In the genomic region with DNA sequence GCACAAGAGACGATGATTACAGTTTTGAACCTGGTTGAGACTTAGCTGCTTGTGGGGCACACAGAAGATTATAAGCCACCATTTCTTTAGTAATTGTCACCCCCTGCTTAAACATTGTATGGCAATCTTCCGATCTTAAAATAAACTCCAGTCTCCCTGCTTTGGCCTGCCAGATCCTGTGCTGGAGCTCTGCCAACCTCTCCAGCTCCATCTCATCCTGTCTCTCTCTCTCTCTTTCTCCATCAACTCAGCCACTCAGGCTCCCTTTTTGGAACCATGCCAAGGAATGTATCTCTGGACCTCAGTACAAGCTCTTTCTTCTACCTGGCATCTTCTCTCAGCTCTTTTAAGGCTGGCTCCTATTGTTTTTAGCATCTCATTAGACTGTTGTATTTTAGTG, we compare ENCODE assay signal across 1 cellular context.
TF ChIP-seq lines count a peak whose summit lies in the region.

No MANE protein-coding gene starts in this region.

TF ChIP-seq in SK-N-SH treated with all-trans-retinoic acid at 6 μM for 48 hours, 23 proteins besides CTCF, POLR2A, EP300 and RAD21 (continued from another document):
- TF ChIP-seq ZFP3 (CRISPR knock-in tag; IDR thresholded peaks at IDR 0.05) (no peak), ZNF8 (CRISPR knock-in tag; IDR thresholded peaks at IDR 0.05) (peak; percentile 72), ISL1 (CRISPR knock-in tag; IDR thresholded peaks at IDR 0.05) (peak; percentile 82), ZNF565 (CRISPR knock-in tag; conservative IDR thresholded peaks at IDR 0.05; ENCODE audit: low read depth) (no peak), TCF4 (CRISPR knock-in tag; IDR thresholded peaks at IDR 0.05; ENCODE audit: borderline replicate concordance) (peak; percentile 67; the same call in 1 of the 2 replicates), CSDC2 (CRISPR knock-in tag; IDR thresholded peaks at IDR 0.05) (no peak), BACH2 (CRISPR knock-in tag; IDR thresholded peaks at IDR 0.05; ENCODE audit: borderline replicate concordance) (no peak), TOX (CRISPR knock-in tag; IDR thresholded peaks at IDR 0.05; ENCODE audit: borderline replicate concordance) (no peak), RARB (CRISPR knock-in tag; IDR thresholded peaks at IDR 0.05) (no peak), GLIS3 (CRISPR knock-in tag; IDR thresholded peaks at IDR 0.05) (no peak; the same call in 1 of the 2 replicates)
- TF ChIP-seq, protein P1, sequence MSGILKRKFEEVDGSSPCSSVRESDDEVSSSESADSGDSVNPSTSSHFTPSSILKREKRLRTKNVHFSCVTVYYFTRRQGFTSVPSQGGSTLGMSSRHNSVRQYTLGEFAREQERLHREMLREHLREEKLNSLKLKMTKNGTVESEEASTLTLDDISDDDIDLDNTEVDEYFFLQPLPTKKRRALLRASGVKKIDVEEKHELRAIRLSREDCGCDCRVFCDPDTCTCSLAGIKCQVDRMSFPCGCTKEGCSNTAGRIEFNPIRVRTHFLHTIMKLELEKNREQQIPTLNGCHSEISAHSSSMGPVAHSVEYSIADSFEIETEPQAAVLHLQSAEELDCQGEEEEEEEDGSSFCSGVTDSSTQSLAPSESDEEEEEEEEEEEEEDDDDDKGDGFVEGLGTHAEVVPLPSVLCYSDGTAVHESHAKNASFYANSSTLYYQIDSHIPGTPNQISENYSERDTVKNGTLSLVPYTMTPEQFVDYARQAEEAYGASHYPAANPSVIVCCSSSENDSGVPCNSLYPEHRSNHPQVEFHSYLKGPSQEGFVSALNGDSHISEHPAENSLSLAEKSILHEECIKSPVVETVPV (CRISPR knock-in tag; IDR thresholded peaks at IDR 0.05): 0 out of 2 replicates have a peak, but pooled peaks have one; percentile 40
- TF ChIP-seq, protein P2, sequence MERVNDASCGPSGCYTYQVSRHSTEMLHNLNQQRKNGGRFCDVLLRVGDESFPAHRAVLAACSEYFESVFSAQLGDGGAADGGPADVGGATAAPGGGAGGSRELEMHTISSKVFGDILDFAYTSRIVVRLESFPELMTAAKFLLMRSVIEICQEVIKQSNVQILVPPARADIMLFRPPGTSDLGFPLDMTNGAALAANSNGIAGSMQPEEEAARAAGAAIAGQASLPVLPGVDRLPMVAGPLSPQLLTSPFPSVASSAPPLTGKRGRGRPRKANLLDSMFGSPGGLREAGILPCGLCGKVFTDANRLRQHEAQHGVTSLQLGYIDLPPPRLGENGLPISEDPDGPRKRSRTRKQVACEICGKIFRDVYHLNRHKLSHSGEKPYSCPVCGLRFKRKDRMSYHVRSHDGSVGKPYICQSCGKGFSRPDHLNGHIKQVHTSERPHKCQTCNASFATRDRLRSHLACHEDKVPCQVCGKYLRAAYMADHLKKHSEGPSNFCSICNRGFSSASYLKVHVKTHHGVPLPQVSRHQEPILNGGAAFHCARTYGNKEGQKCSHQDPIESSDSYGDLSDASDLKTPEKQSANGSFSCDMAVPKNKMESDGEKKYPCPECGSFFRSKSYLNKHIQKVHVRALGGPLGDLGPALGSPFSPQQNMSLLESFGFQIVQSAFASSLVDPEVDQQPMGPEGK (CRISPR knock-in tag; IDR thresholded peaks at IDR 0.05; ENCODE audit: borderline replicate concordance): no peak
